Comparison of ENCODE assay signal across 8 cellular contexts in genomic region chr19:13672480-13673175, GRCh38.
DNase-seq lines count a peak whose midpoint lies in the region; ATAC-seq, FAIRE-seq and TF ChIP-seq lines count a peak whose summit lies in the region.
"Not testable (repeated sequence)": the region's sequence is repeated elsewhere in the genome, so short reads cannot be mapped to it uniquely, and the experiment has no call there.

No MANE protein-coding gene starts in this region.

- intact Hi-C loops in HepG2 (cut with micrococcal nuclease; ENCODE audit: unreplicated experiment): not testable (repeated sequence)

- H3K4me1 Mint-ChIP-seq in activated CD8-positive, alpha-beta T cell treated with anti-CD3 and anti-CD28 coated beads, Interleukin-2, amount 10 ng/mL, durations not matched to agents 7 days and 5 days (ENCODE audit: low read depth); stimulated activated naive CD8-positive, alpha-beta T cell treated with anti-CD3 and anti-CD28 coated beads, Interleukin-15, amount 100 ng/mL, for 72 hours: not testable (repeated sequence)

- TF ChIP-seq EP300 in HepG2 (IDR thresholded peaks at IDR 0.05; ENCODE audit: low read depth in 2 of 2, low read length in 2 of 2); HepG2 (CRISPR knock-in tag; IDR thresholded peaks at IDR 0.05; ENCODE audit: borderline replicate concordance): not testable (repeated sequence)

- not testable (repeated sequence) for H3K4me3 Mint-ChIP-seq in activated CD8-positive, alpha-beta T cell treated with anti-CD3 and anti-CD28 coated beads, Interleukin-2, amount 10 ng/mL, durations not matched to agents 7 days and 5 days
- peak overlapping the region in 1 of 2 donors; percentile 41 for H3K4me3 Mint-ChIP-seq in stimulated activated naive CD8-positive, alpha-beta T cell treated with anti-CD3 and anti-CD28 coated beads, Interleukin-15, amount 100 ng/mL, for 72 hours

- not testable (repeated sequence) for H3K27me3 Mint-ChIP-seq in activated CD8-positive, alpha-beta T cell treated with anti-CD3 and anti-CD28 coated beads, Interleukin-2, amount 10 ng/mL, durations not matched to agents 7 days and 5 days (ENCODE audit: low read depth); stimulated activated naive CD8-positive, alpha-beta T cell treated with anti-CD3 and anti-CD28 coated beads, Interleukin-15, amount 100 ng/mL, for 72 hours

- DNase-seq in DMS53 (lab: John Stamatoyannopoulos, UW) (peak; percentile 65), NCI-H82 (lab: John Stamatoyannopoulos, UW) (peak; percentile 57), bronchial epithelial cell (ENCODE audit: low read depth) (peak; percentile 2), HepG2 (ENCODE audit: low spot score) (peak; percentile 7)
- peak; percentile 65 for DNase-seq in Jurkat, Clone E6-1 (ENCODE audit: low read depth, low spot score)
- DNase-seq in activated CD8-positive, alpha-beta T cell treated with anti-CD3 and anti-CD28 coated beads, Interleukin-2, amount 10 ng/mL, durations not matched to agents 7 days and 5 days: peak; percentile 45
- DNase-seq in stimulated activated naive CD8-positive, alpha-beta T cell treated with anti-CD3 and anti-CD28 coated beads, Interleukin-15, amount 100 ng/mL, for 72 hours: peak; percentile 9 to 49

- H3K27me3 ChIP-seq in SU-DHL-6 (ENCODE audit: low read length); bronchial epithelial cell (ENCODE audit: control insufficient read depth, insufficient read depth, low read length); HepG2 (ENCODE audit: control insufficient read depth in 1 of 2, insufficient read depth in 2 of 2, low read length in 2 of 2): not testable (repeated sequence)

- H3K9me2 ChIP-seq in SU-DHL-6 (replicated peaks; ENCODE audit: insufficient read depth, low read length): not testable (repeated sequence)

- H2AFZ ChIP-seq in SU-DHL-6 (ENCODE audit: low read depth, low read length, severe bottlenecking): peak overlapping the region; percentile 70
- H2AFZ ChIP-seq in HepG2 (ENCODE audit: low read length): not testable (repeated sequence)

- not testable (repeated sequence) for H3K9me3 ChIP-seq in SU-DHL-6 (ENCODE audit: insufficient read depth, low read length); HepG2 (ENCODE audit: low read length)

- not testable (repeated sequence) for H3F3A ChIP-seq in SU-DHL-6 (ENCODE audit: insufficient read depth)

- not testable (repeated sequence) for FAIRE-seq in bronchial epithelial cell (lab: Jason Lieb, UNC); HepG2 (lab: Jason Lieb, UNC)

- CTCF ChIA-PET in activated CD8-positive, alpha-beta T cell treated with anti-CD3 and anti-CD28 coated beads, Interleukin-2, amount 10 ng/mL, durations not matched to agents 7 days and 5 days (lab: Charles Lee); HepG2 (lab: Yijun Ruan, JAX; ENCODE audit: low intra/inter-chr PET ratio, low total read pairs): not testable (repeated sequence)

- not testable (repeated sequence) for TF ChIP-seq CTCF in SU-DHL-6 (IDR thresholded peaks at IDR 0.05; ENCODE audit: insufficient read depth, low read length, poor library complexity, severe bottlenecking); bronchial epithelial cell (IDR thresholded peaks at IDR 0.05; ENCODE audit: insufficient read depth, low read length, severe bottlenecking); HepG2 (CRISPR knock-in tag; IDR thresholded peaks at IDR 0.05)

- H4K20me1 ChIP-seq in SU-DHL-6 (ENCODE audit: low read depth, low read length); HepG2 (ENCODE audit: insufficient read depth, low read length): not testable (repeated sequence)

- H3K36me3 ChIP-seq in SU-DHL-6 (ENCODE audit: low read length); bronchial epithelial cell (ENCODE audit: control insufficient read depth, insufficient read depth, low read length); HepG2 (replicated peaks in 1 of 2; ENCODE audit: control insufficient read depth in 1 of 2, insufficient read depth in 2 of 2, low read length in 2 of 2): not testable (repeated sequence)

- H3K9me3 Mint-ChIP-seq in activated CD8-positive, alpha-beta T cell treated with anti-CD3 and anti-CD28 coated beads, Interleukin-2, amount 10 ng/mL, durations not matched to agents 7 days and 5 days (ENCODE audit: insufficient read depth): peaks cover 19% of the 10 kb centered on the region
- peaks cover 5 to 11% of the 10 kb centered on the region in 2 donors for H3K9me3 Mint-ChIP-seq in stimulated activated naive CD8-positive, alpha-beta T cell treated with anti-CD3 and anti-CD28 coated beads, Interleukin-15, amount 100 ng/mL, for 72 hours

- in situ Hi-C loops in HepG2 (cut with HindIII; ENCODE audit: extremely low pct_ligation_motif_present, low pct_unique_long_range_greater_than_20kb): not testable (repeated sequence)

- TF ChIP-seq POLR2A in HepG2 (IDR thresholded peaks at IDR 0.05; ENCODE audit: insufficient read depth in 1 of 2, low read depth in 2 of 2, low read length in 2 of 2): not testable (repeated sequence)

- POLR2A ChIA-PET in activated CD8-positive, alpha-beta T cell treated with anti-CD3 and anti-CD28 coated beads, Interleukin-2, amount 10 ng/mL, durations not matched to agents 7 days and 5 days (lab: Charles Lee); HepG2 (lab: Yijun Ruan, JAX): not testable (repeated sequence)

- H3K36me3 Mint-ChIP-seq in activated CD8-positive, alpha-beta T cell treated with anti-CD3 and anti-CD28 coated beads, Interleukin-2, amount 10 ng/mL, durations not matched to agents 7 days and 5 days (ENCODE audit: low read depth): not testable (repeated sequence)

- H3K79me2 ChIP-seq in SU-DHL-6 (ENCODE audit: insufficient read depth, low read length); HepG2 (ENCODE audit: insufficient read depth, low read length): not testable (repeated sequence)

- H3K27ac Mint-ChIP-seq in activated CD8-positive, alpha-beta T cell treated with anti-CD3 and anti-CD28 coated beads, Interleukin-2, amount 10 ng/mL, durations not matched to agents 7 days and 5 days: peak overlapping the region; percentile 30
- peak overlapping the region in 1 of 2 donors; percentile 75 for H3K27ac Mint-ChIP-seq in stimulated activated naive CD8-positive, alpha-beta T cell treated with anti-CD3 and anti-CD28 coated beads, Interleukin-15, amount 100 ng/mL, for 72 hours

- H3K4me2 ChIP-seq in SU-DHL-6 (ENCODE audit: low read depth, low read length, poor library complexity, severe bottlenecking); HepG2 (ENCODE audit: low read depth, low read length): not testable (repeated sequence)

- H3K9ac ChIP-seq in SU-DHL-6 (ENCODE audit: low read length); HepG2 (ENCODE audit: insufficient read depth, low read depth, low read length): not testable (repeated sequence)

- 27% methylated on average over 7 of the region's 7 CpGs for WGBS in HepG2 (ENCODE audit: low lambda C conversion rate)

- not testable (repeated sequence) for TF ChIP-seq RAD21 in HepG2 (CRISPR knock-in tag; IDR thresholded peaks at IDR 0.05)

- H3K27ac ChIP-seq in SU-DHL-6 (ENCODE audit: low read depth, low read length); HepG2 (ENCODE audit: extremely low read length, insufficient read depth, low read length): not testable (repeated sequence)

- not testable (repeated sequence) for BruUV-seq in HepG2 (replicated peaks; lab: Mats Ljungman, UMichigan)

- H3K4me3 ChIP-seq in Jurkat, Clone E6-1 (ENCODE audit: low read length); SU-DHL-6 (ENCODE audit: insufficient read depth, low read length, poor library complexity, severe bottlenecking); bronchial epithelial cell (ENCODE audit: low read depth, low read length); HepG2 (replicated peaks in 1 of 3; ENCODE audit: insufficient read depth in 1 of 3, low read depth in 2 of 3, low read length in 3 of 3): not testable (repeated sequence)

- ATAC-seq in activated CD8-positive, alpha-beta T cell treated with anti-CD3 and anti-CD28 coated beads, Interleukin-2, amount 10 ng/mL, durations not matched to agents 7 days and 5 days: peak; percentile 36
- not testable (repeated sequence) for ATAC-seq in HepG2
- ATAC-seq in stimulated activated naive CD8-positive, alpha-beta T cell treated with anti-CD3 and anti-CD28 coated beads, Interleukin-15, amount 100 ng/mL, for 72 hours: peak; percentile 64

- not testable (repeated sequence) for H3K4me1 ChIP-seq in HepG2 (ENCODE audit: insufficient read depth, low read length)

TF ChIP-seq in HepG2, 621 proteins besides CTCF, POLR2A, EP300 and RAD21:
- TF ChIP-seq ATF7 (IDR thresholded peaks at IDR 0.05): peak; percentile 40
- not testable (repeated sequence) for TF ChIP-seq ATF7 (CRISPR knock-in tag; IDR thresholded peaks at IDR 0.05); CREB1 (CRISPR knock-in tag; IDR thresholded peaks at IDR 0.05); GABPA (IDR thresholded peaks at IDR 0.05; ENCODE audit: low read depth, low read length)
- TF ChIP-seq CREB1 (IDR thresholded peaks at IDR 0.05): 0 out of 2 replicates have a peak, but pooled peaks have one; percentile 47
- TF ChIP-seq NFYB (CRISPR knock-in tag; IDR thresholded peaks at IDR 0.05): peak; percentile 41; the same call in 1 of the 2 replicates
- TF ChIP-seq GABPA (CRISPR knock-in tag; IDR thresholded peaks at IDR 0.05; ENCODE audit: low read depth): peak; percentile 54
- TF ChIP-seq ZNF143 (CRISPR knock-in tag; IDR thresholded peaks at IDR 0.05): peak; percentile 40; the same call in 1 of the 2 replicates

Comparison
In these comparisons a context has a peak if more than half of its experiments do, and no peak if none do; other contexts are left out.
1. DNase-seq: peak in every context shown above with its lines; median percentile 65 in DMS53; 65 in Jurkat, Clone E6-1; 57 in NCI-H82; 45 in activated CD8-positive, alpha-beta T cell treated with anti-CD3 and anti-CD28 coated beads, Interleukin-2, amount 10 ng/mL, durations not matched to agents 7 days and 5 days; 29 in stimulated activated naive CD8-positive, alpha-beta T cell treated with anti-CD3 and anti-CD28 coated beads, Interleukin-15, amount 100 ng/mL, for 72 hours; 7 in HepG2; 2 in bronchial epithelial cell.